ENCODE assay signal across 8 cellular contexts in the genomic region with DNA sequence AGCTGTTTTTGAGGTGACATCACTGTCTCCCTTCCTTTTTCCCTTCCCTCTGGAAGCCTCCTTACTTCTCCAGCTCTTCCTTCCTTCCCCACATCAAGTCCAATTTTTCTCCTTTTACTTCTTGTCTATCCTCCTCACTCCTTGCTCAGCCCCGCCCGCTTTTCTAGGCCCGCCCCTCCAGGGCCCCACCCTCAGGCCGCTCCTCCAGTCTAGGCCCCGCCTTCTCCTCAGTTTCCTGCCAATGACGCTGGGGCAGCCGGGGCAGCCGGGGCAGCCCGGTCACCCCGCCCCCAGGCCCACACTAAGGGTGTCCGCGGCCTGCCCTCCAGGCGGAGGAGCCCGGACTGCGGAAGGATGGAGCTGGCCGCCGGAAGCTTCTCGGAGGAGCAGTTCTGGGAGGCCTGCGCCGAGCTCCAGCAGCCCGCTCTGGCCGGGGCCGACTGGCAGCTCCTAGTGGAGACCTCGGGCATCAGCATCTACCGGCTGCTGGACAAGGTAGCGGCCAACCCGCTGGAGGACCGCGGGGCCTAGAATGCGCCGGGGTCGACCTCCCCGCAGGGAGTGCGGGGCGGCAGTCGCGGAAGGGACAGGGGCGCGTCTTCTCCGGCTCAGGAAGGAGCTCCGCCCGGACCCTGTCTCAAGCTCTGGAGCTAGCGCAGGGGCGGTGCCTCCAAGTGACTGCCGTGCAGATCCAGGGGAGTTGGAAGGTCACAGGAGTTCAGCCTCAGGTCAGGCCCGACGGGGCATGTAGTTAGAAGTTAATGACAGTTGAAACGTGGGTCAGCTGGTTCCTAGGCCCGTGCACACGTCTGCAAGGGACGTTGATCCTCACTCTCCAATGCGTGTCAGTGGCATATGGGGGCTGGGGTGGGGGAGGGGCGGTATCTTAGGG.
DNase-seq lines count a peak whose midpoint lies in the region; ATAC-seq lines count a peak whose summit lies in the region.

A gene (plus strand): TSS at position 302 of the 892 bp plus-strand sequence. CDS start 53 bp downstream, at position 355.

- peak; percentile 99 for ATAC-seq in HG02973 (IDR thresholded peaks at IDR 0.05; ENCODE audit: unreplicated experiment)

- DNase-seq in SIG-M5 treated with dmso at 0.1 percent for 504 hours (lab: John Stamatoyannopoulos, UW; ENCODE audit: unreplicated experiment) (peak; percentile 95), SIG-M5 (lab: John Stamatoyannopoulos, UW) (no peak), NCI-H2227 (lab: John Stamatoyannopoulos, UW; ENCODE audit: unreplicated experiment) (peak; percentile 87), cerebellar cortex (ENCODE audit: low spot score) (peak; percentile 92), islet precursor cell (peak; percentile 100)
- DNase-seq in activated CD4-positive, CD25-positive, alpha-beta regulatory T cell treated with anti-CD3 and anti-CD28 coated beads, Interleukin-2, amount 50 U/mL, for 16 hours (ENCODE audit: low read depth, low spot score) = peak; percentile 67
- DNase-seq in stimulated activated CD4-positive, alpha-beta T cell treated with anti-CD3 and anti-CD28 coated beads, Interleukin-12 subunit alpha, Interleukin-12 subunit beta, amount 100 ng/mL, for 48 hours (ENCODE audit: low read depth in 2 of 3, low spot score in 1 of 3) = peak; percentile 76 to 88 (median 88)
